In the genomic region with DNA sequence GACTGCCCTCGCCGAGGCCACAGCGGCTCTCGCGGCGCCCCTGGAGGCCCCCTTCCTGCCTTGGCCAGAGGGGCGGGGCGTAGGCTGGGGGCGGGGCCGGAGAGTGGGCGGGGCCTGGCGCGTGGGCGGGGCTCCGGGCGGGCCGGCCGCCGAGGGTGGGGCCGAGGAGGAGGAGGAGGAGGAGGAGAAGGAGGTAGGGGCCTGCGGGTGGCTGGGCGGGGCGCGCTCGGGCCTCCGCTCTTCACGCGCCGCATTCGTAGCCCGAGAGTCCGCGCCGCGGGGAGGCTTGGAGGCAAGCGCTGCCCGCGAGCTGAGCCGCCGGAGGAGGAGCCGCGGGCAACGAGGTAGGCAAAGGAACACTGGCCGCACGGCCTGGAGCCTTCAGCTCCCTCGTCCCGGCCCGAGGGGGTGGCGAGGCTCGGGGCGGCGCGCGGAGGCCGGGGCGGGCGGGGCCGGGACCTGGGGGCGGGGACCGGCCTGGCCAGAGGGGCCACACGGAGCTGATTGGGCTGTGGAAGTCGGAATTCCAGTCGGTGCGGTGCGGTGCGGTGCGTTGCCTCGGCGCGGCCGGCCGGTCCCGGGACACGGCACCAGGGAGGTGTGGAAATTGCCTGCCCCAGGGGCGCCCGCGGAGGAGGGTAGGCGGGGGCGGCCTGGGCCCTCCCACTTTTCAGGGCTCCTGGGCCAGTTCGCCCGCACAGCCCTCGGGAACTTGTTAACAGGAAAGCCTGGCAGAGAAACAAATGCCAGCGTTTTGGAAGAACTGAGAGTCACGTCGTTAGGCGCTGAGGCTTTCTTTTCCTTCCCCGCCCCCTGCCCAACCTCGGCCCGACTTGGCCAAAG, we compare ENCODE assay signal across 8 cellular contexts. TPM values are rescaled to one million over a fixed set of nuclear protein-coding genes. Genes with fewer than 3 reads are reported as not detected.
DNase-seq lines count a peak whose midpoint lies in the region; ATAC-seq and TF ChIP-seq lines count a peak whose summit lies in the region.

A gene with protein sequence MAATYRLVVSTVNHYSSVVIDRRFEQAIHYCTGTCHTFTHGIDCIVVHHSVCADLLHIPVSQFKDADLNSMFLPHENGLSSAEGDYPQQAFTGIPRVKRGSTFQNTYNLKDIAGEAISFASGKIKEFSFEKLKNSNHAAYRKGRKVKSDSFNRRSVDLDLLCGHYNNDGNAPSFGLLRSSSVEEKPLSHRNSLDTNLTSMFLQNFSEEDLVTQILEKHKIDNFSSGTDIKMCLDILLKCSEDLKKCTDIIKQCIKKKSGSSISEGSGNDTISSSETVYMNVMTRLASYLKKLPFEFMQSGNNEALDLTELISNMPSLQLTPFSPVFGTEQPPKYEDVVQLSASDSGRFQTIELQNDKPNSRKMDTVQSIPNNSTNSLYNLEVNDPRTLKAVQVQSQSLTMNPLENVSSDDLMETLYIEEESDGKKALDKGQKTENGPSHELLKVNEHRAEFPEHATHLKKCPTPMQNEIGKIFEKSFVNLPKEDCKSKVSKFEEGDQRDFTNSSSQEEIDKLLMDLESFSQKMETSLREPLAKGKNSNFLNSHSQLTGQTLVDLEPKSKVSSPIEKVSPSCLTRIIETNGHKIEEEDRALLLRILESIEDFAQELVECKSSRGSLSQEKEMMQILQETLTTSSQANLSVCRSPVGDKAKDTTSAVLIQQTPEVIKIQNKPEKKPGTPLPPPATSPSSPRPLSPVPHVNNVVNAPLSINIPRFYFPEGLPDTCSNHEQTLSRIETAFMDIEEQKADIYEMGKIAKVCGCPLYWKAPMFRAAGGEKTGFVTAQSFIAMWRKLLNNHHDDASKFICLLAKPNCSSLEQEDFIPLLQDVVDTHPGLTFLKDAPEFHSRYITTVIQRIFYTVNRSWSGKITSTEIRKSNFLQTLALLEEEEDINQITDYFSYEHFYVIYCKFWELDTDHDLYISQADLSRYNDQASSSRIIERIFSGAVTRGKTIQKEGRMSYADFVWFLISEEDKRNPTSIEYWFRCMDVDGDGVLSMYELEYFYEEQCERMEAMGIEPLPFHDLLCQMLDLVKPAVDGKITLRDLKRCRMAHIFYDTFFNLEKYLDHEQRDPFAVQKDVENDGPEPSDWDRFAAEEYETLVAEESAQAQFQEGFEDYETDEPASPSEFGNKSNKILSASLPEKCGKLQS (N-terminal part only) (plus strand): TSS at position 223 of the 843 bp plus-strand sequence. CDS start 35,771 bp downstream, outside the sequence.

- H3K9me3 Mint-ChIP-seq in CD8-positive, alpha-beta T cell = peaks cover 13% of the 10 kb centered on the region
- peaks cover 0 to 22% (median 10%) of the 10 kb centered on the region in 11 donors for H3K9me3 Mint-ChIP-seq in naive thymus-derived CD4-positive, alpha-beta T cell

- H3K4me1 Mint-ChIP-seq in CD8-positive, alpha-beta T cell (ENCODE audit: low read depth) = peaks cover 12% of the 10 kb centered on the region
- H3K4me1 Mint-ChIP-seq in naive thymus-derived CD4-positive, alpha-beta T cell = peaks cover 9 to 19% (median 12%) of the 10 kb centered on the region in 7 donors

- peaks cover 39% of the 10 kb centered on the region for H3K27me3 Mint-ChIP-seq in CD8-positive, alpha-beta T cell (ENCODE audit: low read depth)
- H3K27me3 Mint-ChIP-seq in naive thymus-derived CD4-positive, alpha-beta T cell = peaks cover 30 to 49% (median 41%) of the 10 kb centered on the region in 5 donors

- H3K27ac Mint-ChIP-seq in CD8-positive, alpha-beta T cell = peak within 1 kb of the TSS; percentile 25
- peak within 1 kb of the TSS in 6 of 9 donors; percentile 8 to 66 (median 40) for H3K27ac Mint-ChIP-seq in naive thymus-derived CD4-positive, alpha-beta T cell

- H3K27ac ChIP-seq in CD8-positive, alpha-beta T cell (ENCODE audit: low read depth, low read length) = no peak within 1 kb of the TSS
- H3K27ac ChIP-seq in naive thymus-derived CD4-positive, alpha-beta T cell (ENCODE audit: low read depth, low read length) = no peak within 1 kb of the TSS

- H3K9me3 ChIP-seq in CD8-positive, alpha-beta T cell (ENCODE audit: low read length) = no peaks in the 10 kb centered on the region
- H3K9me3 ChIP-seq in naive thymus-derived CD4-positive, alpha-beta T cell (ENCODE audit: control insufficient read depth in 2 of 3, low read length in 3 of 3) = no peaks in the 10 kb centered on the region

- peaks cover 10% of the 10 kb centered on the region for H3K4me1 ChIP-seq in CD8-positive, alpha-beta T cell (ENCODE audit: insufficient read depth, low read length)
- peaks cover 5 to 7% of the 10 kb centered on the region in 2 donors for H3K4me1 ChIP-seq in naive thymus-derived CD4-positive, alpha-beta T cell (ENCODE audit: control insufficient read depth in 2 of 2, insufficient read depth in 2 of 2, low read length in 2 of 2)

- peak; percentile 40 to 83 (median 59) for DNase-seq in CD8-positive, alpha-beta T cell
- peak in 65 of 76 experiments; percentile 1 to 79 (median 58) for DNase-seq in HUDEP-2 (lab: John Stamatoyannopoulos, UW; ENCODE audit: unreplicated experiment in 76 of 76)
- peak; percentile 84 for DNase-seq in RPMI7951 (ENCODE audit: low read depth)
- DNase-seq in activated effector memory CD4-positive, alpha-beta T cell treated with Interleukin-2 at 50 U/mL for 16 hours = peak; percentile 46
- peak; percentile 77 for DNase-seq in fibroblast of mammary gland (ENCODE audit: low read depth)
- DNase-seq in naive thymus-derived CD4-positive, alpha-beta T cell = peak; percentile 41 to 71 (median 59)
- DNase-seq in stimulated activated CD8-positive, alpha-beta memory T cell treated with anti-CD3 and anti-CD28 coated beads, Interleukin-7, amount 100 ng/mL, for 48 hours (ENCODE audit: extremely low read depth in 1 of 2, low read depth in 1 of 2) = peak; percentile 53 to 54

- no peaks in the 10 kb centered on the region for H3K36me3 ChIP-seq in CD8-positive, alpha-beta T cell (ENCODE audit: insufficient read depth, low read length)
- H3K36me3 ChIP-seq in naive thymus-derived CD4-positive, alpha-beta T cell (ENCODE audit: control insufficient read depth in 2 of 3, insufficient read depth in 3 of 3, low read length in 3 of 3) = no peaks in the 10 kb centered on the region

- H3K27me3 ChIP-seq in CD8-positive, alpha-beta T cell (ENCODE audit: insufficient read depth, low read length) = no peaks in the 10 kb centered on the region
- H3K27me3 ChIP-seq in naive thymus-derived CD4-positive, alpha-beta T cell (ENCODE audit: control insufficient read depth in 2 of 2, insufficient read depth in 2 of 2, low read length in 2 of 2) = no peaks in the 10 kb centered on the region

- H3K4me3 Mint-ChIP-seq in CD8-positive, alpha-beta T cell = peak within 1 kb of the TSS; percentile 81
- H3K4me3 Mint-ChIP-seq in naive thymus-derived CD4-positive, alpha-beta T cell = peak within 1 kb of the TSS; percentile 74 to 85 (median 81)

- peak; percentile 93 for ATAC-seq in CD8-positive, alpha-beta T cell
- peak; percentile 85 for ATAC-seq in GM21423 (IDR thresholded peaks at IDR 0.05; ENCODE audit: unreplicated experiment)
- peak; percentile 97 for ATAC-seq in naive thymus-derived CD4-positive, alpha-beta T cell

- intact Hi-C loops in CD8-positive, alpha-beta T cell (cut with DNase I, micrococcal nuclease) = loop anchor here in 1 of 2 experiments (10.0 kb wide), 2 partner anchors 229 to 789 kb away; a partner anchor contains a TSS
- intact Hi-C loops in naive thymus-derived CD4-positive, alpha-beta T cell (cut with micrococcal nuclease) = loop anchor here (2.0 to 10.0 kb wide), 4 partner anchors 227 to 1481 kb away; a partner anchor contains a TSS

- POLR2A ChIA-PET in CD8-positive, alpha-beta T cell (lab: Charles Lee) = no interaction called here
- POLR2A ChIA-PET in naive thymus-derived CD4-positive, alpha-beta T cell (lab: Charles Lee) = no interaction called here

- CTCF ChIA-PET in CD8-positive, alpha-beta T cell (lab: Charles Lee) = no interaction called here
- CTCF ChIA-PET in naive thymus-derived CD4-positive, alpha-beta T cell (lab: Charles Lee) = no interaction called here

- H3K4me3 ChIP-seq in CD8-positive, alpha-beta T cell (ENCODE audit: low read depth, low read length) = peak within 1 kb of the TSS; percentile 63
- peak within 1 kb of the TSS; percentile 67 for H3K4me3 ChIP-seq in fibroblast of mammary gland (ENCODE audit: control insufficient read depth, low read depth, low read length)
- peak within 1 kb of the TSS; percentile 37 for H3K4me3 ChIP-seq in naive thymus-derived CD4-positive, alpha-beta T cell (ENCODE audit: low read length)

- no peak for TF ChIP-seq CTCF in CD8-positive, alpha-beta T cell (IDR thresholded peaks at IDR 0.05)
- no peak for TF ChIP-seq CTCF in fibroblast of mammary gland (conservative IDR thresholded peaks at IDR 0.05; ENCODE audit: control insufficient read depth, insufficient read depth, low read depth, low read length)

- no peaks in the 10 kb centered on the region for H3K36me3 Mint-ChIP-seq in CD8-positive, alpha-beta T cell
- peaks cover 0 to 3% (median 0%) of the 10 kb centered on the region in 5 donors for H3K36me3 Mint-ChIP-seq in naive thymus-derived CD4-positive, alpha-beta T cell

RNA-seq across cellular contexts. Expression of the gene that starts here (rescaled TPM):
- under 1 TPM; 0.08 to 0.11 TPM for total RNA-seq in CD8-positive, alpha-beta T cell
- 14.7 and 15.1 TPM in 2 replicates for total RNA-seq in RPMI7951 (2014; rRNA removed; shearing (Covaris generic))
- total RNA-seq in naive thymus-derived CD4-positive, alpha-beta T cell = under 1 TPM in 4 of 5 experiments, not detected in 1; 0.13 to 0.89 (median 0.59) TPM
- polyA plus RNA-seq in naive thymus-derived CD4-positive, alpha-beta T cell = under 1 TPM; 0.20 to 0.25 TPM

Comparison
In these comparisons a context has a peak if more than half of its experiments do, and no peak if none do; other contexts are left out.
1. Peak in DNase-seq, ATAC-seq and H3K4me3 ChIP-seq in CD8-positive, alpha-beta T cell; RNA of the gene not detected or under 1 TPM.
2. Peak in DNase-seq, ATAC-seq and H3K4me3 ChIP-seq in naive thymus-derived CD4-positive, alpha-beta T cell; RNA of the gene not detected or under 1 TPM.